19 cellular contexts compared by ENCODE assay signal in genomic region chr3:94441494-94441847, GRCh38.
"Had no signal": no experiment of that assay in that cellular context is flagged by ENCODE, and none has a peak within 500 bp of the region (broad histone marks: within the 10 kb centered on the region; RNA-seq: fewer than 3 reads in every experiment).

No MANE protein-coding gene starts in this region.

- H3K9me3 ChIP-seq: ascending aorta, esophagus squamous epithelium, pancreas, tibial artery, uterus had no signal

- H3K9me3 Mint-ChIP-seq: activated CD4-positive, alpha-beta T cell treated with anti-CD3 and anti-CD28 coated beads, Interleukin-2, amount 10 ng/mL, durations not matched to agents 24 days and 14 days had no signal

- H3K4me1 ChIP-seq: ascending aorta, esophagus squamous epithelium, pancreas, uterus had no signal

- H3K27ac Mint-ChIP-seq: activated B cell treated with CpG ODN at 0.5 μM for 24 hours; activated CD4-positive, alpha-beta T cell treated with anti-CD3 and anti-CD28 coated beads, Interleukin-2, amount 10 ng/mL, durations not matched to agents 24 days and 14 days; activated naive CD8-positive, alpha-beta T cell treated with anti-CD3 and anti-CD28 coated beads, Interleukin-2, amount 10 ng/mL, durations not matched to agents 7 days and 5 days; activated T-cell treated with anti-CD3 and anti-CD28 coated beads, Interleukin-2, amount 50 U/mL, for 72 hours; stimulated activated memory B cell treated with anti-CD40 and anti-IgM and Interleukin-4, amounts not matched to agents 10 μg/mL and 1 μg/mL and 100 μg/mL, for 72 hours had no signal

- H3K27me3 Mint-ChIP-seq: activated B cell treated with CpG ODN at 0.5 μM for 24 hours; activated CD4-positive, alpha-beta T cell treated with anti-CD3 and anti-CD28 coated beads, Interleukin-2, amount 10 ng/mL, durations not matched to agents 24 days and 14 days; activated naive CD8-positive, alpha-beta T cell treated with anti-CD3 and anti-CD28 coated beads, Interleukin-2, amount 10 ng/mL, durations not matched to agents 7 days and 5 days; stimulated activated memory B cell treated with anti-CD40 and anti-IgM and Interleukin-4, amounts not matched to agents 10 μg/mL and 1 μg/mL and 100 μg/mL, for 72 hours had no signal

- H3K36me3 ChIP-seq: ascending aorta, cardiac muscle cell, esophagus squamous epithelium, pancreas, tibial artery, uterus had no signal

- DNase-seq: activated B cell treated with CpG ODN at 0.5 μM for 24 hours; activated CD4-positive, alpha-beta T cell treated with anti-CD3 and anti-CD28 coated beads, Interleukin-2, amount 10 ng/mL, durations not matched to agents 24 days and 14 days; activated CD8-positive, alpha-beta memory T cell treated with anti-CD3 and anti-CD28 coated beads, Interleukin-2, amount 50 U/mL, for 48 hours; activated gamma-delta T cell; activated naive CD8-positive, alpha-beta T cell treated with anti-CD3 and anti-CD28 coated beads, Interleukin-2, amount 10 ng/mL, durations not matched to agents 7 days and 5 days; activated T-cell treated with anti-CD3 and anti-CD28 coated beads, Interleukin-2, amount 50 U/mL, for 72 hours; esophagus squamous epithelium; glutamatergic neuron; left ventricle myocardium superior; mesendoderm; stimulated activated CD4-positive, alpha-beta T cell treated with anti-CD3 and anti-CD28 coated beads, Interleukin-12 subunit alpha, Interleukin-12 subunit beta, amount 100 ng/mL, for 4 hours; tibial artery; uterus had no signal

- H3K36me3 Mint-ChIP-seq: activated naive CD8-positive, alpha-beta T cell treated with anti-CD3 and anti-CD28 coated beads, Interleukin-2, amount 10 ng/mL, durations not matched to agents 7 days and 5 days; stimulated activated memory B cell treated with anti-CD40 and anti-IgM and Interleukin-4, amounts not matched to agents 10 μg/mL and 1 μg/mL and 100 μg/mL, for 72 hours had no signal

- ATAC-seq: activated T-cell treated with anti-CD3 and anti-CD28 coated beads, Interleukin-2, amount 50 U/mL, for 72 hours; sciatic nerve; stimulated activated memory B cell treated with anti-CD40 and anti-IgM and Interleukin-4, amounts not matched to agents 10 μg/mL and 1 μg/mL and 100 μg/mL, for 72 hours had no signal

- H3K27ac ChIP-seq: ascending aorta, cardiac muscle cell, esophagus squamous epithelium, pancreas, tibial artery, uterus had no signal

- H3K27me3 ChIP-seq: ascending aorta, cardiac muscle cell, esophagus squamous epithelium, pancreas, tibial artery, uterus had no signal

- H3K4me3 ChIP-seq: ascending aorta, cardiac muscle cell, esophagus squamous epithelium, pancreas, tibial artery, uterus had no signal

- H3K4me1 Mint-ChIP-seq: activated B cell treated with CpG ODN at 0.5 μM for 24 hours; activated CD4-positive, alpha-beta T cell treated with anti-CD3 and anti-CD28 coated beads, Interleukin-2, amount 10 ng/mL, durations not matched to agents 24 days and 14 days; activated naive CD8-positive, alpha-beta T cell treated with anti-CD3 and anti-CD28 coated beads, Interleukin-2, amount 10 ng/mL, durations not matched to agents 7 days and 5 days; neural crest cell; stimulated activated memory B cell treated with anti-CD40 and anti-IgM and Interleukin-4, amounts not matched to agents 10 μg/mL and 1 μg/mL and 100 μg/mL, for 72 hours had no signal

- H3K4me3 Mint-ChIP-seq: activated B cell treated with CpG ODN at 0.5 μM for 24 hours; activated CD4-positive, alpha-beta T cell treated with anti-CD3 and anti-CD28 coated beads, Interleukin-2, amount 10 ng/mL, durations not matched to agents 24 days and 14 days; activated naive CD8-positive, alpha-beta T cell treated with anti-CD3 and anti-CD28 coated beads, Interleukin-2, amount 10 ng/mL, durations not matched to agents 7 days and 5 days; activated T-cell treated with anti-CD3 and anti-CD28 coated beads, Interleukin-2, amount 50 U/mL, for 72 hours; neural crest cell; stimulated activated memory B cell treated with anti-CD40 and anti-IgM and Interleukin-4, amounts not matched to agents 10 μg/mL and 1 μg/mL and 100 μg/mL, for 72 hours had no signal
